10 cellular contexts compared by ENCODE assay signal in the genomic region with DNA sequence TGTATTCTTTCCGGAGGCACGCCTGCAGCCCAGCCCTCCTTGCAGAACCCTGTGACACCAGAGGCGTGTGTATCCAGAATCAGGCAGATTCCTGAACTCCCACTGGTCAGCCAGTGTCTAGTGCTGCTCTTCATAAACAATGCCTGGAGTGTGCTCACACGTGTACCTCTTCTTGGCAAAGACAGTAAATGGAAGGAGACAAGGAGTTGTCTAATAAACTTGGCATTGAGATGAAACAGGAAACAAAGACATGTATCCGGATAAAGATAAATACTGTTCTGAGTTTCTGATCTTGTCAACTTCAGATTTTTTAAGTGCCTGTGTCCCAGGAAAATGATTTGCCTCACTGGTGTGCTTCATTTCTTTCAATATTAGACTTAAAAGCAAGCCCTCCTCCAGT.
DNase-seq lines count a peak whose midpoint lies in the region; ATAC-seq and TF ChIP-seq lines count a peak whose summit lies in the region.
"Had no signal": no experiment of that assay in that cellular context is flagged by ENCODE, and none has a peak within 500 bp of the region (broad histone marks: within the 10 kb centered on the region; RNA-seq: fewer than 3 reads in every experiment).

No MANE protein-coding gene starts in this region.

- CTCF ChIA-PET in RWPE1 (lab: Yijun Ruan, JAX): interaction anchor here (0.7 kb wide), 1 partner anchor 88 kb away, joined by 3 read pairs; no protein-coding TSS in a partner anchor

- ATAC-seq in GM21786 (IDR thresholded peaks at IDR 0.05; ENCODE audit: unreplicated experiment): no peak
- ATAC-seq: activated CD4-positive, CD25-positive, alpha-beta regulatory T cell treated with anti-CD3 and anti-CD28 coated beads, Interleukin-2, amount 50 U/mL, for 24 hours had no signal

- POLR2A ChIA-PET in RWPE1 (lab: Yijun Ruan, JAX; ENCODE audit: low non-redundant PET): no interaction called here

- TF ChIP-seq CTCF in RWPE1 (conservative IDR thresholded peaks at IDR 0.05; ENCODE audit: low read depth) (no peak), GM20000 (IDR thresholded peaks at IDR 0.05; ENCODE audit: extremely low read depth, missing control alignments) (no peak)

- peak; percentile 24 for DNase-seq in EH (ENCODE audit: low read depth)
- no peak for DNase-seq in RWPE1 (ENCODE audit: low spot score)
- peak; percentile 52 for DNase-seq in fibroblast of gingiva (ENCODE audit: low read depth)
- DNase-seq in pons (ENCODE audit: low spot score): peak; percentile 69
- DNase-seq in GM20000 (ENCODE audit: low spot score): no peak
- no peak for DNase-seq in glomerular visceral epithelial cell (ENCODE audit: extremely low spot score)
- DNase-seq in NCI-H526 (lab: John Stamatoyannopoulos, UW): no peak
- DNase-seq: NCI-H774 had no signal

- peak overlapping the region; percentile 94 for H3K27ac ChIP-seq in RWPE1

Comparison
In these comparisons a context has a peak if more than half of its experiments do, and no peak if none do; other contexts are left out.
1. DNase-seq: peak in EH (single experiment), fibroblast of gingiva (single experiment) and pons (single experiment); none in RWPE1 (single experiment), GM20000 (single experiment), glomerular visceral epithelial cell (single experiment) and NCI-H526 (0 of 2).